18 cellular contexts compared by ENCODE assay signal in the genomic region with DNA sequence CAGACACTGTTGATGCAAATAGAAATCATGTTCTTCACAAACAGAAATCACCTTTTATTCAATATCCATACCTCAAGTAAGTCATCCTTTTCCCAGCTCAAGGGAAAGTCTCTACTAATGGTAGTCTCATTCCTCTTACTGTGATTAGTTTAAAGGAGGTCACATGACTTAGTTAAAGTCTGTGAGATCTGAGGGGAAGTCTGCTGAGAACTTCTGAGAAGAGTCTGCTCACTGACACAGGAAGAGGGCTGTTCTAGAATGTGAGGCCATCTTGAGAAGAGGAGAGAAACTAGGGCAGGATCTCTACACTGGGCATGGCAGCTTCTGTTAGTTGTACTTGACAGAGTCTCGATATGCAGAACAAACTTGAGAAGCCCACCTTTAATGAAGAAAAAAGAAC.
DNase-seq lines count a peak whose midpoint lies in the region; ATAC-seq, FAIRE-seq and TF ChIP-seq lines count a peak whose summit lies in the region.
"Had no signal": no experiment of that assay in that cellular context is flagged by ENCODE, and none has a peak within 500 bp of the region (broad histone marks: within the 10 kb centered on the region; RNA-seq: fewer than 3 reads in every experiment).

No MANE protein-coding gene starts in this region.

- H3K36me3 Mint-ChIP-seq in activated naive CD8-positive, alpha-beta T cell: peaks cover 13% of the 10 kb centered on the region
- peaks cover 10% of the 10 kb centered on the region for H3K36me3 Mint-ChIP-seq in activated naive CD8-positive, alpha-beta T cell treated with anti-CD3 and anti-CD28 coated beads, Interleukin-2, amount 50 U/mL, for 24 hours (ENCODE audit: low read depth)
- no peaks in the 10 kb centered on the region for H3K36me3 Mint-ChIP-seq in GM23338 (ENCODE audit: low read depth)
- H3K36me3 Mint-ChIP-seq in activated T-helper 17 cell treated with anti-CD3 and anti-CD28 coated beads, Interleukin-2, amount 50 U/mL, for 72 hours (ENCODE audit: low read depth): no peaks in the 10 kb centered on the region
- H3K36me3 Mint-ChIP-seq: CD14-positive monocyte had no signal

- H3K36me3 ChIP-seq in GM23338 (ENCODE audit: insufficient read depth) (no peaks in the 10 kb centered on the region), kidney (ENCODE audit: control insufficient read depth in 1 of 2, insufficient read depth in 2 of 2, low read length in 2 of 2) (no peaks in the 10 kb centered on the region)
- H3K36me3 ChIP-seq: SJSA1 had no signal

- no peak overlapping the region for H3K27ac ChIP-seq in GM23338 (ENCODE audit: low read depth)
- H3K27ac ChIP-seq in kidney (ENCODE audit: low read depth in 2 of 2, low read length in 2 of 2): no peak overlapping the region
- H3K27ac ChIP-seq: SJSA1 had no signal

- H3K79me2 ChIP-seq in GM23338 (replicated peaks; ENCODE audit: insufficient read depth): no peaks in the 10 kb centered on the region

- no peak overlapping the region for H3K4me3 ChIP-seq in GM23338
- H3K4me3 ChIP-seq in kidney (ENCODE audit: low read length in 2 of 2): no peak overlapping the region
- H3K4me3 ChIP-seq: SJSA1 had no signal

- no peak overlapping the region for H3K4me2 ChIP-seq in GM23338

- H3K9me3 ChIP-seq in kidney (ENCODE audit: control insufficient read depth in 1 of 2, low read length in 2 of 2): peaks cover 0 to 4% of the 10 kb centered on the region in 2 donors
- H3K9me3 ChIP-seq: Caco-2, SJSA1 had no signal

- H3K27me3 Mint-ChIP-seq in activated naive CD8-positive, alpha-beta T cell: no peaks in the 10 kb centered on the region
- H3K27me3 Mint-ChIP-seq in activated naive CD8-positive, alpha-beta T cell treated with anti-CD3 and anti-CD28 coated beads, Interleukin-2, amount 50 U/mL, for 24 hours: no peaks in the 10 kb centered on the region
- no peaks in the 10 kb centered on the region for H3K27me3 Mint-ChIP-seq in GM23338 (ENCODE audit: insufficient read depth, low read depth, poor library complexity)
- H3K27me3 Mint-ChIP-seq in activated T-helper 17 cell treated with anti-CD3 and anti-CD28 coated beads, Interleukin-2, amount 50 U/mL, for 72 hours: no peaks in the 10 kb centered on the region

- H3K9me3 Mint-ChIP-seq in activated naive CD8-positive, alpha-beta T cell (ENCODE audit: low read depth): no peaks in the 10 kb centered on the region
- peaks cover 9% of the 10 kb centered on the region for H3K9me3 Mint-ChIP-seq in activated naive CD8-positive, alpha-beta T cell treated with anti-CD3 and anti-CD28 coated beads, Interleukin-2, amount 50 U/mL, for 24 hours
- no peaks in the 10 kb centered on the region for H3K9me3 Mint-ChIP-seq in GM23338
- H3K9me3 Mint-ChIP-seq in activated T-helper 17 cell treated with anti-CD3 and anti-CD28 coated beads, Interleukin-2, amount 50 U/mL, for 72 hours: peaks cover 18% of the 10 kb centered on the region

- peak overlapping the region; percentile 43 for H3K27ac Mint-ChIP-seq in activated naive CD8-positive, alpha-beta T cell
- H3K27ac Mint-ChIP-seq in activated naive CD8-positive, alpha-beta T cell treated with anti-CD3 and anti-CD28 coated beads, Interleukin-2, amount 50 U/mL, for 24 hours: no peak overlapping the region
- H3K27ac Mint-ChIP-seq in GM23338: no peak overlapping the region
- H3K27ac Mint-ChIP-seq in activated T-helper 17 cell treated with anti-CD3 and anti-CD28 coated beads, Interleukin-2, amount 50 U/mL, for 72 hours: no peak overlapping the region
- H3K27ac Mint-ChIP-seq: CD14-positive monocyte had no signal

- TF ChIP-seq CTCF in GM23338 (conservative IDR thresholded peaks at IDR 0.05; ENCODE audit: low read depth in 2 of 2): no peak
- TF ChIP-seq CTCF in kidney (IDR thresholded peaks at IDR 0.05; ENCODE audit: borderline replicate concordance, extremely low read depth, insufficient read depth): no peak

- peaks cover 10% of the 10 kb centered on the region for H3K4me1 Mint-ChIP-seq in activated naive CD8-positive, alpha-beta T cell (ENCODE audit: low read depth)
- H3K4me1 Mint-ChIP-seq in activated naive CD8-positive, alpha-beta T cell treated with anti-CD3 and anti-CD28 coated beads, Interleukin-2, amount 50 U/mL, for 24 hours: peaks cover 5% of the 10 kb centered on the region
- no peaks in the 10 kb centered on the region; the same call in 2 of the 3 replicates for H3K4me1 Mint-ChIP-seq in GM23338
- no peaks in the 10 kb centered on the region for H3K4me1 Mint-ChIP-seq in activated T-helper 17 cell treated with anti-CD3 and anti-CD28 coated beads, Interleukin-2, amount 50 U/mL, for 72 hours
- H3K4me1 Mint-ChIP-seq: CD14-positive monocyte had no signal

- no peak for ATAC-seq in activated naive CD8-positive, alpha-beta T cell treated with anti-CD3 and anti-CD28 coated beads, Interleukin-2, amount 50 U/mL, for 24 hours
- ATAC-seq in GM23338: no peak
- ATAC-seq in activated T-helper 17 cell treated with anti-CD3 and anti-CD28 coated beads, Interleukin-2, amount 50 U/mL, for 72 hours (replicated peaks): peak; percentile 21
- ATAC-seq: HCT116 had no signal

- FAIRE-seq in kidney (lab: Jason Lieb, UNC): no peak

- no peaks in the 10 kb centered on the region for H3K27me3 ChIP-seq in GM23338 (ENCODE audit: insufficient read depth)
- H3K27me3 ChIP-seq: SJSA1 had no signal

- H3K4me1 ChIP-seq in GM23338 (ENCODE audit: insufficient read depth) (no peaks in the 10 kb centered on the region), kidney (ENCODE audit: control insufficient read depth in 1 of 2, insufficient read depth in 1 of 2, low read depth in 1 of 2, low read length in 2 of 2) (no peaks in the 10 kb centered on the region)
- H3K4me1 ChIP-seq: Caco-2, SJSA1 had no signal

- 0 out of 2 replicates have a peak overlapping the region, but pooled peaks have one; percentile 6 for H2AFZ ChIP-seq in GM23338

- no peak for DNase-seq in activated naive CD8-positive, alpha-beta T cell treated with anti-CD3 and anti-CD28 coated beads, Interleukin-2, amount 50 U/mL, for 24 hours
- DNase-seq in GM23338 (ENCODE audit: low spot score) (no peak), NCI-H2107 (lab: John Stamatoyannopoulos, UW) (no peak), putamen (ENCODE audit: low spot score) (no peak), kidney (no peak)
- DNase-seq: Caco-2, DMS153, EL, IMR-90, NCI-H187 treated with DMSO at 0.1 percent for 48 hours, NCI-H2171, NCI-H446, NCI-H748 treated with DMSO at 0.1 percent for 48 hours had no signal

- no peak overlapping the region for H3K4me3 Mint-ChIP-seq in activated naive CD8-positive, alpha-beta T cell
- H3K4me3 Mint-ChIP-seq in activated naive CD8-positive, alpha-beta T cell treated with anti-CD3 and anti-CD28 coated beads, Interleukin-2, amount 50 U/mL, for 24 hours: no peak overlapping the region
- no peak overlapping the region for H3K4me3 Mint-ChIP-seq in GM23338
- H3K4me3 Mint-ChIP-seq in activated T-helper 17 cell treated with anti-CD3 and anti-CD28 coated beads, Interleukin-2, amount 50 U/mL, for 72 hours: no peak overlapping the region
- H3K4me3 Mint-ChIP-seq: CD14-positive monocyte had no signal

- no peaks in the 10 kb centered on the region for H3F3A ChIP-seq in GM23338 (replicated peaks; ENCODE audit: low read depth)

- no peaks in the 10 kb centered on the region; the same call in 1 of the 2 replicates for H3K9me2 ChIP-seq in GM23338 (ENCODE audit: insufficient read depth)

- H3K9ac ChIP-seq in kidney (ENCODE audit: low read length in 2 of 2): no peak overlapping the region

- H4K20me1 ChIP-seq in GM23338 (replicated peaks; ENCODE audit: insufficient read depth): no peaks in the 10 kb centered on the region

- intact Hi-C loops in kidney (cut with DNase I): no loop called here

TF ChIP-seq in GM23338, 12 proteins besides CTCF, POLR2A, EP300 and RAD21 (continues in another document):
- TF ChIP-seq JUNB (IDR thresholded peaks at IDR 0.05; ENCODE audit: unreplicated experiment): no peak
- no peak for TF ChIP-seq CREB1 (CRISPR knock-in tag; IDR thresholded peaks at IDR 0.05; ENCODE audit: low read depth)
- no peak for TF ChIP-seq EZH2phosphoT487 (IDR thresholded peaks at IDR 0.05; ENCODE audit: unreplicated experiment)
